In the genomic region with DNA sequence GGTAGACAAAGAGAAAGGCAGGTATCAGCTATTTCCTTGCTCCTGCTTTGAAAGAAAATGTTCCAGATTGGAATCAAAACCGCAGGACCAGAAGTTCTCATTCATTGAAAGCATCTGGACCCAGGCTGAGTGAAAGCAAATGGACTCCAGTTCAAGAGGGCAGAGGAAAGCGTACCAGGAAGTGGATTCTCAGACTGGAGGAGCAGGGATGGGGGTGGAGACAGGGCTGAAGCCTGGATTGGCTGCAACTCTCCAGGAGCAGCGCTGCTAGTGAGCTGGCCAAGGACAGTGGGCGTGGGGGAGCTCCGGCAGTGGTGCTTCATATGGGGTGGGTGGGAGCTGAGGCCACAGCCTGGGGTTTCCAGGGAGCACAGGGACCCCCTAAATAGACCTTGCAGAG, we compare ENCODE assay signal across 11 cellular contexts.
A peak's percentile ranks its signal among the peaks of the same experiment; 100 is the strongest.
DNase-seq lines count a peak whose midpoint lies in the region; ATAC-seq and TF ChIP-seq lines count a peak whose summit lies in the region.
"Had no signal": no experiment of that assay in that cellular context is flagged by ENCODE, and none has a peak within 500 bp of the region (broad histone marks: within the 10 kb centered on the region; RNA-seq: fewer than 3 reads in every experiment).

No MANE protein-coding gene starts in this region.

- H3K36me3 ChIP-seq in adipocyte (ENCODE audit: control insufficient read depth, insufficient read depth, low read length, severe bottlenecking), result no peaks in the 10 kb centered on the region
- no peaks in the 10 kb centered on the region for H3K36me3 ChIP-seq in left lung

- no peak for TF ChIP-seq CTCF in left lung (IDR thresholded peaks at IDR 0.05)

- peaks cover 36% of the 10 kb centered on the region for H3K9me3 ChIP-seq in adipocyte (ENCODE audit: control insufficient read depth, low read length)
- no peaks in the 10 kb centered on the region for H3K9me3 ChIP-seq in left lung

- H3K27ac ChIP-seq in left lung, result no peak overlapping the region

- H3K9me3 Mint-ChIP-seq in activated naive CD8-positive, alpha-beta T cell treated with anti-CD3 and anti-CD28 coated beads for 36 hours, result peaks cover 2% of the 10 kb centered on the region

- H3K27ac Mint-ChIP-seq in activated naive CD8-positive, alpha-beta T cell treated with anti-CD3 and anti-CD28 coated beads for 36 hours, result no peak overlapping the region

- no peak overlapping the region for H3K9ac ChIP-seq in adipocyte (ENCODE audit: low read length)

- peak; percentile 91 for ATAC-seq in left lung

- H3K27me3 ChIP-seq in adipocyte (replicated peaks; ENCODE audit: control insufficient read depth, insufficient read depth, low read length) (peaks cover 61% of the 10 kb centered on the region), left lung (peaks cover 0 to 29% of the 10 kb centered on the region in 2 donors)

- H3K4me1 ChIP-seq in adipocyte (ENCODE audit: control insufficient read depth, insufficient read depth, low read length), result no peaks in the 10 kb centered on the region
- H3K4me1 ChIP-seq in left lung, result no peaks in the 10 kb centered on the region

- H3K4me3 Mint-ChIP-seq in activated naive CD8-positive, alpha-beta T cell treated with anti-CD3 and anti-CD28 coated beads for 36 hours, result no peak overlapping the region

- intact Hi-C loops in left lung (cut with DNase I), result no loop called here

- no peaks in the 10 kb centered on the region for H3K36me3 Mint-ChIP-seq in activated naive CD8-positive, alpha-beta T cell treated with anti-CD3 and anti-CD28 coated beads for 36 hours

- H3K4me1 Mint-ChIP-seq in activated naive CD8-positive, alpha-beta T cell treated with anti-CD3 and anti-CD28 coated beads for 36 hours, result peaks cover 8% of the 10 kb centered on the region

- H3K4me3 ChIP-seq in adipocyte (ENCODE audit: low read length) (no peak overlapping the region), left lung (no peak overlapping the region)

- H3K27me3 Mint-ChIP-seq in activated naive CD8-positive, alpha-beta T cell treated with anti-CD3 and anti-CD28 coated beads for 36 hours, result peaks cover 61% of the 10 kb centered on the region

- DNase-seq in AG08395 (ENCODE audit: low spot score) (peak; percentile 69), HT-29 (ENCODE audit: low spot score) (peak; percentile 44), adipocyte (ENCODE audit: low read depth) (peak; percentile 20), left lung (peak in 1 of 2 donors; percentile 43), medulla oblongata (ENCODE audit: extremely low spot score) (no peak), SHP77 treated with DMSO at 0.1 percent for 48 hours (lab: John Stamatoyannopoulos, UW) (no peak), amniotic stem cell (lab: John Stamatoyannopoulos, UW) (no peak)
- no peak for DNase-seq in activated naive CD8-positive, alpha-beta T cell treated with anti-CD3 and anti-CD28 coated beads for 36 hours
- DNase-seq: activated T-cell treated with anti-CD3 and anti-CD28 coated beads for 4 hours, MM.1S, SW 1271 had no signal

Comparison
In these comparisons a context has a peak if more than half of its experiments do, and no peak if none do; other contexts are left out.
1. DNase-seq: peak in AG08395 (single experiment), HT-29 (single experiment) and adipocyte (single experiment); none in medulla oblongata (single experiment), SHP77 treated with DMSO at 0.1 percent for 48 hours (single experiment), activated naive CD8-positive, alpha-beta T cell treated with anti-CD3 and anti-CD28 coated beads for 36 hours (single experiment) and amniotic stem cell (single experiment).